Comparison of ENCODE assay signal across 29 cellular contexts in the genomic region with DNA sequence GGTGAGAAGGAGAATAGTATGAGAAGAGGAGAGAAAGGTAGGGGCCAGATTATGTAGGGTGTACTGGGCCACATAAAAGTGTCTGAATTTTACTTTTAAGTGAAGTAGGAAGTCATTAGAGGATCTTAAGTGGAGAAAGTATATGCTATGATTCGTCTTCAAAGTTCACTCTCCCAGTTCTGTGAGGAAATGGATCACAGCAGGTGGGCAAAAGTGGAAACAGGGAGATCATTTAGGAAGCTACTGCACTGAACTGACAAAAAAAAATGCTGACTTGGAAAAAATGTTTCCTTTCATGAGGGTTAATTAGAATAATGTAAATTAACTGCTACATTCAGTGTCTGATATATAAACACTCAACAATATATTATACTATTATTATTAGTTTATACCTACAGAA. TPM values are rescaled to one million over a fixed set of nuclear protein-coding genes. Genes with fewer than 3 reads are reported as not detected.
DNase-seq lines count a peak whose midpoint lies in the region; ATAC-seq and TF ChIP-seq lines count a peak whose summit lies in the region.
"Had no signal": no experiment of that assay in that cellular context is flagged by ENCODE, and none has a peak within 500 bp of the region (broad histone marks: within the 10 kb centered on the region; RNA-seq: fewer than 3 reads in every experiment).

No MANE protein-coding gene starts in this region.

- H3K36me3 ChIP-seq in SK-N-MC (ENCODE audit: insufficient read depth, low read length) (no peaks in the 10 kb centered on the region), hepatocyte (replicated peaks; ENCODE audit: insufficient read depth, low read depth) (no peaks in the 10 kb centered on the region)
- H3K36me3 ChIP-seq: ascending aorta, SJCRH30, vagina had no signal

- H3K9me3 Mint-ChIP-seq in activated CD8-positive, alpha-beta memory T cell treated with anti-CD3 and anti-CD28 coated beads, Interleukin-2, amount 10 ng/mL, durations not matched to agents 7 days and 5 days (ENCODE audit: low read depth), result no peaks in the 10 kb centered on the region
- H3K9me3 Mint-ChIP-seq in HFFc6 (no peaks in the 10 kb centered on the region), nephron (no peaks in the 10 kb centered on the region)
- H3K9me3 Mint-ChIP-seq: activated naive CD4-positive, alpha-beta T cell treated with anti-CD3 and anti-CD28 coated beads, Interleukin-2, amount 10 ng/mL, durations not matched to agents 7 days and 5 days; stimulated activated naive CD8-positive, alpha-beta T cell treated with anti-CD3 and anti-CD28 coated beads, Interleukin-15, amount 100 ng/mL, for 72 hours had no signal

- no peak overlapping the region for H3K27ac ChIP-seq in SK-N-MC
- H3K27ac ChIP-seq in hepatocyte, result no peak overlapping the region
- H3K27ac ChIP-seq: ascending aorta, coronary artery, KMS-11, SJCRH30, vagina had no signal

- H3K4me3 ChIP-seq in SK-N-MC (no peak overlapping the region), hepatocyte (no peak overlapping the region)
- H3K4me3 ChIP-seq: ascending aorta, coronary artery, SJCRH30, vagina had no signal

- WGBS in hepatocyte (ENCODE audit: low lambda C conversion rate, missing lambda C conversion rate), result 94% methylated on average over 1 of the region's 1 CpG

- no peaks in the 10 kb centered on the region for H3K9me2 ChIP-seq in hepatocyte (replicated peaks; ENCODE audit: insufficient read depth)

- H3K9me3 ChIP-seq in SK-N-MC (ENCODE audit: low read depth, low read length), result no peaks in the 10 kb centered on the region; the same call in 1 of the 2 replicates
- no peaks in the 10 kb centered on the region for H3K9me3 ChIP-seq in hepatocyte (ENCODE audit: low read depth)
- H3K9me3 ChIP-seq: ascending aorta, SJCRH30, vagina had no signal

- H3K4me1 ChIP-seq in hepatocyte (ENCODE audit: insufficient read depth), result no peaks in the 10 kb centered on the region

- no peaks in the 10 kb centered on the region for H3K27me3 Mint-ChIP-seq in activated CD8-positive, alpha-beta memory T cell treated with anti-CD3 and anti-CD28 coated beads, Interleukin-2, amount 10 ng/mL, durations not matched to agents 7 days and 5 days
- H3K27me3 Mint-ChIP-seq in HFFc6 (ENCODE audit: insufficient read depth), result peaks cover 4% of the 10 kb centered on the region
- no peaks in the 10 kb centered on the region for H3K27me3 Mint-ChIP-seq in nephron (ENCODE audit: low read depth)
- H3K27me3 Mint-ChIP-seq: activated naive CD4-positive, alpha-beta T cell treated with anti-CD3 and anti-CD28 coated beads, Interleukin-2, amount 10 ng/mL, durations not matched to agents 7 days and 5 days; CD4-positive, alpha-beta memory T cell; stimulated activated naive CD8-positive, alpha-beta T cell treated with anti-CD3 and anti-CD28 coated beads, Interleukin-15, amount 100 ng/mL, for 72 hours had no signal

- no peak overlapping the region for H3K4me2 ChIP-seq in hepatocyte

- H2AFZ ChIP-seq in hepatocyte, result no peak overlapping the region

- peaks cover 26% of the 10 kb centered on the region for H3K4me1 Mint-ChIP-seq in activated CD8-positive, alpha-beta memory T cell treated with anti-CD3 and anti-CD28 coated beads, Interleukin-2, amount 10 ng/mL, durations not matched to agents 7 days and 5 days
- peaks cover 64% of the 10 kb centered on the region for H3K4me1 Mint-ChIP-seq in HFFc6 (ENCODE audit: low read depth)
- H3K4me1 Mint-ChIP-seq in nephron, result peaks cover 39% of the 10 kb centered on the region

- ATAC-seq in activated CD8-positive, alpha-beta memory T cell treated with anti-CD3 and anti-CD28 coated beads, Interleukin-2, amount 10 ng/mL, durations not matched to agents 7 days and 5 days, result no peak
- ATAC-seq in Right ventricle myocardium superior (ENCODE audit: poor library complexity), result no peak
- ATAC-seq: right cardiac atrium; stimulated activated naive CD8-positive, alpha-beta T cell treated with anti-CD3 and anti-CD28 coated beads, Interleukin-15, amount 100 ng/mL, for 72 hours had no signal

- CTCF ChIA-PET in activated CD8-positive, alpha-beta memory T cell treated with anti-CD3 and anti-CD28 coated beads, Interleukin-2, amount 10 ng/mL, durations not matched to agents 7 days and 5 days (lab: Charles Lee), result interaction anchor here (0.6 kb wide), 1 partner anchor 513 kb away, joined by 4 read pairs; no protein-coding TSS in a partner anchor

- H3K27ac Mint-ChIP-seq in activated CD8-positive, alpha-beta memory T cell treated with anti-CD3 and anti-CD28 coated beads, Interleukin-2, amount 10 ng/mL, durations not matched to agents 7 days and 5 days, result peak overlapping the region; percentile 1
- peak overlapping the region; percentile 87 for H3K27ac Mint-ChIP-seq in HFFc6
- H3K27ac Mint-ChIP-seq in nephron, result no peak overlapping the region
- H3K27ac Mint-ChIP-seq: activated naive CD4-positive, alpha-beta T cell treated with anti-CD3 and anti-CD28 coated beads, Interleukin-2, amount 10 ng/mL, durations not matched to agents 7 days and 5 days; stimulated activated naive CD8-positive, alpha-beta T cell treated with anti-CD3 and anti-CD28 coated beads, Interleukin-15, amount 100 ng/mL, for 72 hours had no signal

- no peak for DNase-seq in activated CD8-positive, alpha-beta memory T cell treated with anti-CD3 and anti-CD28 coated beads, Interleukin-2, amount 10 ng/mL, durations not matched to agents 7 days and 5 days
- DNase-seq in activated CD8-positive, alpha-beta memory T cell treated with anti-CD3 and anti-CD28 coated beads for 24 hours, result no peak
- DNase-seq in HFFc6 (no peak), SK-N-MC (ENCODE audit: low read depth, low spot score) (peak; percentile 56), hepatocyte (ENCODE audit: low spot score) (no peak), NOMO-1 (lab: John Stamatoyannopoulos, UW; ENCODE audit: unreplicated experiment in 2 of 2) (no peak), Right ventricle myocardium superior (no peak)
- DNase-seq: activated CD4-positive, alpha-beta T cell treated with anti-CD3 and anti-CD28 coated beads, Interleukin-2, amount 50 U/mL, for 4 hours; activated CD4-positive, CD25-positive, alpha-beta regulatory T cell; activated naive CD4-positive, alpha-beta T cell treated with anti-CD3 and anti-CD28 coated beads, Interleukin-2, amount 10 ng/mL, durations not matched to agents 7 days and 5 days; AML-193; CD4-positive, alpha-beta memory T cell; effector CD8-positive, alpha-beta T cell; EL; glutamatergic neuron; GOT3; mesendoderm; NCI-H2029; NCI-H510A treated with DMSO at 0.1 percent for 48 hours; posterior cingulate gyrus; right cardiac atrium; SJCRH30; stimulated activated CD4-positive, alpha-beta T cell treated with anti-CD3 and anti-CD28 coated beads, Interleukin-1b, Interleukin-23, amount 100 ng/mL, for 48 hours; stimulated activated naive CD8-positive, alpha-beta T cell treated with anti-CD3 and anti-CD28 coated beads, Interleukin-15, amount 100 ng/mL, for 72 hours had no signal

- no peaks in the 10 kb centered on the region for H3K27me3 ChIP-seq in hepatocyte
- H3K27me3 ChIP-seq: ascending aorta, SJCRH30, vagina had no signal

- no peaks in the 10 kb centered on the region for H4K20me1 ChIP-seq in hepatocyte (ENCODE audit: insufficient read depth, poor library complexity, severe bottlenecking)

- intact Hi-C loops in Right ventricle myocardium superior (cut with DNase I), result no loop called here

- H3K4me3 Mint-ChIP-seq in activated CD8-positive, alpha-beta memory T cell treated with anti-CD3 and anti-CD28 coated beads, Interleukin-2, amount 10 ng/mL, durations not matched to agents 7 days and 5 days, result no peak overlapping the region
- H3K4me3 Mint-ChIP-seq in HFFc6 (peak overlapping the region; percentile 17; the same call in 1 of the 2 replicates), nephron (peak overlapping the region; percentile 1 to 39 (median 25))

- no peaks in the 10 kb centered on the region for H3K36me3 Mint-ChIP-seq in activated CD8-positive, alpha-beta memory T cell treated with anti-CD3 and anti-CD28 coated beads, Interleukin-2, amount 10 ng/mL, durations not matched to agents 7 days and 5 days
- H3K36me3 Mint-ChIP-seq in HFFc6 (ENCODE audit: low read depth) (peaks cover 5% of the 10 kb centered on the region; the same call in 1 of the 2 replicates), nephron (ENCODE audit: low read depth) (no peaks in the 10 kb centered on the region)

- peaks cover 14% of the 10 kb centered on the region for H3K79me2 ChIP-seq in hepatocyte

- no peak for TF ChIP-seq CTCF in HFFc6 (IDR thresholded peaks at IDR 0.05)
- no peak for TF ChIP-seq CTCF in nephron (IDR thresholded peaks at IDR 0.05; ENCODE audit: unreplicated experiment in 3 of 3)
- TF ChIP-seq CTCF in hepatocyte (IDR thresholded peaks at IDR 0.05; ENCODE audit: poor library complexity), result no peak

- peak overlapping the region; percentile 50 for H3K9ac ChIP-seq in SK-N-MC (ENCODE audit: insufficient read length)
- H3K9ac ChIP-seq: KMS-11 had no signal

RNA-seq across cellular contexts. Expression of gene KIF24, which starts 2.4 kb away (rescaled TPM):
- 10 to 100 TPM in 1 of 2 experiments, 1 to 10 TPM in 1; 9.3 to 13.6 TPM for total RNA-seq in activated CD8-positive, alpha-beta memory T cell treated with anti-CD3 and anti-CD28 coated beads, Interleukin-2, amount 10 ng/mL, durations not matched to agents 7 days and 5 days
- total RNA-seq in HFFc6 (2021; fragmentation: NEBNext Ultra II Directional; extraction: Animal tissue kit (Norgen Biotek cat#: 25700)), result 1 to 10 TPM; 1.4 to 3.2 (median 2.8) TPM
- total RNA-seq in hepatocyte, result 1.3 and 1.8 TPM in 2 replicates
- polyA plus RNA-seq in hepatocyte, result 0.71 and 1.0 TPM in 2 replicates
- total RNA-seq in Right ventricle myocardium superior, result 0.56 TPM
- polyA plus RNA-seq: CD4-positive, alpha-beta memory T cell had no signal

RNA-seq across cellular contexts. Expression of gene NUDT2, which starts 2.7 kb away (rescaled TPM):
- 10 to 100 TPM; 28.9 to 29.7 TPM for total RNA-seq in activated CD8-positive, alpha-beta memory T cell treated with anti-CD3 and anti-CD28 coated beads, Interleukin-2, amount 10 ng/mL, durations not matched to agents 7 days and 5 days
- 10 to 100 TPM; 29.0 to 35.2 (median 31.9) TPM for total RNA-seq in HFFc6 (2021; fragmentation: NEBNext Ultra II Directional; extraction: Animal tissue kit (Norgen Biotek cat#: 25700))
- total RNA-seq in hepatocyte, result 19.6 and 29.0 TPM in 2 replicates
- polyA plus RNA-seq in hepatocyte, result 23.4 and 40.8 TPM in 2 replicates
- 17.7 TPM for total RNA-seq in Right ventricle myocardium superior
- total RNA-seq: ascending aorta had no signal

RNA-seq across cellular contexts. Expression of gene MYORG, which starts 50.0 kb away (rescaled TPM):
- total RNA-seq in activated CD8-positive, alpha-beta memory T cell treated with anti-CD3 and anti-CD28 coated beads, Interleukin-2, amount 10 ng/mL, durations not matched to agents 7 days and 5 days, result 1 to 10 TPM; 3.7 to 4.2 TPM
- total RNA-seq in HFFc6 (2021; fragmentation: NEBNext Ultra II Directional; extraction: Animal tissue kit (Norgen Biotek cat#: 25700)), result 1 to 10 TPM in 5 of 6 experiments, under 1 TPM in 1; 0.96 to 2.2 (median 1.4) TPM
- total RNA-seq in hepatocyte (30.0 and 32.2 TPM in 2 replicates), Right ventricle myocardium superior (8.1 TPM)
- polyA plus RNA-seq in hepatocyte, result 13.2 and 23.4 TPM in 2 replicates

Comparison
In these comparisons a context has a peak if more than half of its experiments do, and no peak if none do; other contexts are left out.
1. H3K27ac Mint-ChIP-seq: peak in activated CD8-positive, alpha-beta memory T cell treated with anti-CD3 and anti-CD28 coated beads, Interleukin-2, amount 10 ng/mL, durations not matched to agents 7 days and 5 days (single experiment) and HFFc6 (single experiment); none in nephron (0 of 3).